In the genomic region with DNA sequence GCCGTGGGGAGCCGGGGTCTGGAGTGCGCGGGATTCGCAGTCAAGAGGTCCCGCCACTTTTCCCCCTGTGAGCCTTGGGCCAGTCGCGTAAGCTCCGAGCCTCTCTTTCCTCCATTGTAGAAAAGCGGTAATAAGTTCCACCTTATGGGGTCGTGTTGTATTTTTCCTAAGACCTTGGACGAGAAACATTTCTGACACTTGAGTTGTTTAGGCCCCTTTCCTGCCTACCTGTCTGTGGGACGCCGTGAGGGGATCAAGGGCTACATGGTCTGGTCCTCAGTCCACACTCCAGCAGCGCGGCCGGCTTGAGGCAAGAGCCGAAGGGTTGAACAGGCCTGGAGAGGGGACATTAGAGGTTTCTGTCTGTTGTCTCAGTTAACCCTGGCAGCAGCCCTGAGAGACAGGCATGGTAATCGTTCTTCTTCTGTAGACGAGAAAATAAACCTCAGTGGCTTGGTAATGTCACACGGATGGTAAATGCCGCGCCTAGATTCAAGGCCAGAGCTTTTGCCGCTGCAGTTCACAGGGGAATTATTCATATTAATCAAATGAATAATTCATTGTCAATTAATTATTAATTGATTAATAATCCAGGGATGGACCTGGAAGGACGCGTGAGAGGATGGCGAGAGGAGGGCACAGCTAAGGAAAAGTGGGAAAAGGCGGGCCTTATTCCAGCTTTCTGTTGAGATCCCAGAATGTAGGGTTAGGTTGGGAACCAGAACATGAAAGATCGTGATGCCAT, we compare ENCODE assay signal across 8 cellular contexts. TPM values are rescaled to one million over a fixed set of nuclear protein-coding genes. Genes with fewer than 3 reads are reported as not detected.
DNase-seq lines count a peak whose midpoint lies in the region; ATAC-seq and TF ChIP-seq lines count a peak whose summit lies in the region.

No MANE protein-coding gene starts in this region.

- H3K27me3 Mint-ChIP-seq in neural crest cell (ENCODE audit: low read depth), result peaks cover 3% of the 10 kb centered on the region

- H3K4me1 Mint-ChIP-seq in neural crest cell, result peaks cover 41% of the 10 kb centered on the region

- peak; percentile 15 for DNase-seq in ACHN
- peak; percentile 59 for DNase-seq in NCI-H2227 (lab: John Stamatoyannopoulos, UW; ENCODE audit: unreplicated experiment)
- no peak for DNase-seq in neural crest cell (ENCODE audit: low read depth, low spot score)
- no peak for DNase-seq in stimulated activated CD4-positive, alpha-beta T cell treated with anti-CD3 and anti-CD28 coated beads, Interleukin-4, amount 100 ng/mL, for 1 hour
- DNase-seq in GM10248 (ENCODE audit: extremely low spot score), result no peak

- H3K27me3 ChIP-seq in ectodermal cell (ENCODE audit: control insufficient read depth, insufficient read depth, low read length, poor library complexity, severe bottlenecking), result no peaks in the 10 kb centered on the region

- H3K27ac ChIP-seq in ectodermal cell (ENCODE audit: insufficient read depth, low read depth, low read length, poor library complexity, severe bottlenecking), result peak overlapping the region; percentile 98

- peaks cover 9% of the 10 kb centered on the region for H3K4me1 ChIP-seq in ectodermal cell (ENCODE audit: control insufficient read depth, insufficient read depth, low read length)

- CTCF ChIA-PET in GM10248 (lab: Yijun Ruan, JAX), result interaction anchor here (1.0 to 11.8 kb wide), 9 partner anchors 8 to 315 kb away, joined by 3 to 129 read pairs (median 21); partner anchors contain the start of gene BEST1

- in situ Hi-C loops in ACHN (cut with HindIII; ENCODE audit: low pct_ligation_motif_present, low pct_unique_long_range_greater_than_20kb, low sequenced_read_pairs), result no loop called here

- peaks cover 14% of the 10 kb centered on the region for H3K36me3 Mint-ChIP-seq in neural crest cell (ENCODE audit: low read depth)

- peak overlapping the region; percentile 100 for H3K27ac Mint-ChIP-seq in neural crest cell (ENCODE audit: unreplicated experiment)

- TF ChIP-seq CTCF in neural crest cell (conservative IDR thresholded peaks at IDR 0.05) (no peak), GM10248 (IDR thresholded peaks at IDR 0.05; ENCODE audit: control extremely low read depth, extremely low read depth, low read depth, missing control alignments) (no peak)

- ATAC-seq in GM19351 (IDR thresholded peaks at IDR 0.05; ENCODE audit: unreplicated experiment) (peak; percentile 17), GM18861 (IDR thresholded peaks at IDR 0.05; ENCODE audit: unreplicated experiment) (no peak)

- no peaks in the 10 kb centered on the region for H3K9me3 Mint-ChIP-seq in neural crest cell

- peaks cover 36% of the 10 kb centered on the region for H3K36me3 ChIP-seq in ectodermal cell (ENCODE audit: control insufficient read depth, insufficient read depth, low read length)

- 7 to 8% methylated on average over 29 of the region's 29 CpGs for WGBS in ectodermal cell, 2 experiments

- POLR2A ChIA-PET in GM10248 (lab: Yijun Ruan, JAX), result interaction anchor here (0.9 to 1.4 kb wide), 5 partner anchors 8 to 27 kb away, joined by 3 to 5 read pairs (median 3); no protein-coding TSS in a partner anchor

- peak overlapping the region; percentile 99 for H3K4me3 ChIP-seq in ectodermal cell (ENCODE audit: insufficient read depth, low read depth, low read length)

- H3K4me3 Mint-ChIP-seq in neural crest cell, result peak overlapping the region; percentile 96

- no peaks in the 10 kb centered on the region for H3K9me3 ChIP-seq in ectodermal cell (ENCODE audit: control insufficient read depth, low read length)

RNA-seq across cellular contexts. Expression of gene FEN1, which starts 0.5 kb away (rescaled TPM):
- 78.2 TPM for polyA plus RNA-seq in ectodermal cell (2013, experiment 1 of 4)
- polyA plus RNA-seq in ectodermal cell (2013, experiment 2 of 4), result 89.8 TPM
- polyA plus RNA-seq in ectodermal cell (2013, experiment 3 of 4), result 61.7 TPM
- 60.4 TPM for polyA plus RNA-seq in ectodermal cell (2013, experiment 4 of 4)
- total RNA-seq in neural crest cell, result 99.6 TPM in 2 replicates

RNA-seq across cellular contexts. Expression of gene TMEM258, which starts 0.9 kb away (rescaled TPM):
- polyA plus RNA-seq in ectodermal cell (2013, experiment 1 of 4), result 230 TPM
- 242 TPM for polyA plus RNA-seq in ectodermal cell (2013, experiment 2 of 4)
- polyA plus RNA-seq in ectodermal cell (2013, experiment 3 of 4), result 254 TPM
- 290 TPM for polyA plus RNA-seq in ectodermal cell (2013, experiment 4 of 4)
- total RNA-seq in neural crest cell, result 162 and 174 TPM in 2 replicates

RNA-seq across cellular contexts. Expression of gene FADS1, which starts 23.5 kb away (rescaled TPM):
- polyA plus RNA-seq in ectodermal cell (2013, experiment 1 of 4), result 186 TPM
- 204 TPM for polyA plus RNA-seq in ectodermal cell (2013, experiment 2 of 4)
- 123 TPM for polyA plus RNA-seq in ectodermal cell (2013, experiment 3 of 4)
- polyA plus RNA-seq in ectodermal cell (2013, experiment 4 of 4), result 136 TPM
- 245 and 248 TPM in 2 replicates for total RNA-seq in neural crest cell

RNA-seq across cellular contexts. Expression of gene FADS2, which starts 34.8 kb away (rescaled TPM):
- polyA plus RNA-seq in ectodermal cell (2013, experiment 1 of 4), result 485 TPM
- polyA plus RNA-seq in ectodermal cell (2013, experiment 2 of 4), result 475 TPM
- 263 TPM for polyA plus RNA-seq in ectodermal cell (2013, experiment 3 of 4)
- polyA plus RNA-seq in ectodermal cell (2013, experiment 4 of 4), result 289 TPM
- total RNA-seq in neural crest cell, result 939 and 976 TPM in 2 replicates

RNA-seq across cellular contexts. Expression of gene MYRF, which starts 40.8 kb away (rescaled TPM):
- polyA plus RNA-seq in ectodermal cell (2013, experiment 1 of 4), result 8.5 TPM
- 8.4 TPM for polyA plus RNA-seq in ectodermal cell (2013, experiment 2 of 4)
- 10.8 TPM for polyA plus RNA-seq in ectodermal cell (2013, experiment 3 of 4)
- polyA plus RNA-seq in ectodermal cell (2013, experiment 4 of 4), result 12.4 TPM
- 3.5 and 3.9 TPM in 2 replicates for total RNA-seq in neural crest cell

Comparison
In these comparisons a context has a peak if more than half of its experiments do, and no peak if none do; other contexts are left out.
1. DNase-seq: peak in ACHN (single experiment) and NCI-H2227 (single experiment); none in neural crest cell (single experiment), stimulated activated CD4-positive, alpha-beta T cell treated with anti-CD3 and anti-CD28 coated beads, Interleukin-4, amount 100 ng/mL, for 1 hour (single experiment) and GM10248 (single experiment).